10 cellular contexts compared by ENCODE assay signal in genomic region chr1:181398544-181398943, GRCh38.
A peak's percentile ranks its signal among the peaks of the same experiment; 100 is the strongest.
DNase-seq lines count a peak whose midpoint lies in the region; ATAC-seq and TF ChIP-seq lines count a peak whose summit lies in the region.
"Had no signal": no experiment of that assay in that cellular context is flagged by ENCODE, and none has a peak within 500 bp of the region (broad histone marks: within the 10 kb centered on the region; RNA-seq: fewer than 3 reads in every experiment).

No MANE protein-coding gene starts in this region.

- H3K9me3 ChIP-seq in MG63: no peaks in the 10 kb centered on the region
- H3K9me3 ChIP-seq: ovary had no signal

- ATAC-seq in GM21515 (IDR thresholded peaks at IDR 0.05; ENCODE audit: unreplicated experiment) (peak; percentile 80), HG03139 (IDR thresholded peaks at IDR 0.05; ENCODE audit: unreplicated experiment) (peak; percentile 78), omental fat pad (ENCODE audit: low FRiP score) (no peak)

- DNase-seq in activated CD4-positive, alpha-beta T cell treated with anti-CD3 and anti-CD28 coated beads, Interleukin-2, amount 10 ng/mL, durations not matched to agents 24 days and 14 days: peak; percentile 65
- DNase-seq in activated CD4-positive, alpha-beta T cell treated with anti-CD3 and anti-CD28 coated beads for 4 hours: no peak
- DNase-seq in islet precursor cell: peak; percentile 23
- DNase-seq in omental fat pad (ENCODE audit: low spot score): no peak
- DNase-seq in MG63: no peak
- DNase-seq in midbrain (lab: John Stamatoyannopoulos, UW): no peak
- DNase-seq: NCI-H446, ovary had no signal

- intact Hi-C loops in activated CD4-positive, alpha-beta T cell treated with anti-CD3 and anti-CD28 coated beads, Interleukin-2, amount 10 ng/mL, durations not matched to agents 24 days and 14 days (cut with micrococcal nuclease): loop anchor here (5.0 to 10.0 kb wide), 7 partner anchors 81 to 1219 kb away; partner anchors contain the start of genes ACBD6 and GLUL

- no peaks in the 10 kb centered on the region for H3K36me3 Mint-ChIP-seq in activated CD4-positive, alpha-beta T cell treated with anti-CD3 and anti-CD28 coated beads, Interleukin-2, amount 10 ng/mL, durations not matched to agents 24 days and 14 days (ENCODE audit: low read depth)

- H3K4me3 ChIP-seq in MG63: no peak overlapping the region
- H3K4me3 ChIP-seq: ovary had no signal

- no peaks in the 10 kb centered on the region for H3K36me3 ChIP-seq in MG63
- H3K36me3 ChIP-seq: ovary had no signal

- peak overlapping the region; percentile 87 for H3K27ac Mint-ChIP-seq in activated CD4-positive, alpha-beta T cell treated with anti-CD3 and anti-CD28 coated beads, Interleukin-2, amount 10 ng/mL, durations not matched to agents 24 days and 14 days

- no peaks in the 10 kb centered on the region for H3K27me3 Mint-ChIP-seq in activated CD4-positive, alpha-beta T cell treated with anti-CD3 and anti-CD28 coated beads, Interleukin-2, amount 10 ng/mL, durations not matched to agents 24 days and 14 days

- no peaks in the 10 kb centered on the region for H3K27me3 ChIP-seq in MG63
- H3K27me3 ChIP-seq: ovary had no signal

- no peaks in the 10 kb centered on the region for H3K9me3 Mint-ChIP-seq in activated CD4-positive, alpha-beta T cell treated with anti-CD3 and anti-CD28 coated beads, Interleukin-2, amount 10 ng/mL, durations not matched to agents 24 days and 14 days

- H3K4me3 Mint-ChIP-seq in activated CD4-positive, alpha-beta T cell treated with anti-CD3 and anti-CD28 coated beads, Interleukin-2, amount 10 ng/mL, durations not matched to agents 24 days and 14 days: peak overlapping the region; percentile 63

- TF ChIP-seq CTCF in omental fat pad (IDR thresholded peaks at IDR 0.05): no peak

- H3K4me1 Mint-ChIP-seq in activated CD4-positive, alpha-beta T cell treated with anti-CD3 and anti-CD28 coated beads, Interleukin-2, amount 10 ng/mL, durations not matched to agents 24 days and 14 days: peaks cover 34% of the 10 kb centered on the region

Comparison
In these comparisons a context has a peak if more than half of its experiments do, and no peak if none do; other contexts are left out.
1. DNase-seq: peak in activated CD4-positive, alpha-beta T cell treated with anti-CD3 and anti-CD28 coated beads, Interleukin-2, amount 10 ng/mL, durations not matched to agents 24 days and 14 days (single experiment) and islet precursor cell (single experiment); none in activated CD4-positive, alpha-beta T cell treated with anti-CD3 and anti-CD28 coated beads for 4 hours (0 of 2), omental fat pad (single experiment), MG63 (single experiment) and midbrain (single experiment).